ENCODE assay signal across 22 cellular contexts in the genomic region with DNA sequence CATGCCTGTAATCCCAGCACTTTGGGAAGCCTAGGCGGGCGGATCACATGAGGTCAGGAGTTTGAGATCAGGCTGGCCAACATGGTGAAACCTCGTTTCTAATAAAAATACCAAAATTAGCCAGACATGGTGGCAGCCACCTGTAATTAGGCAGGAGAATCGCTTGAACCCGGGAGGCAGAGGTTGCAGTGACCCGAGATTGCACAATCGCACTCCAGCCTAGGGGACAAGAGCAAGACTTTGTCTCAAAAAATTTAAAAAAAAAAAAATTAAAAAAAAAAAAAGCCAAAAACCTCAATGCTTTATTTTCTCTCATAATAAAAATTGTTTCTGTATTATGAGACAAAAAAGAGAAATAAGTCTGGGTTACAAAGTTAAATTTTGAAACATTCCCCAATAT.
"Had no signal": no experiment of that assay in that cellular context is flagged by ENCODE, and none has a peak within 500 bp of the region (broad histone marks: within the 10 kb centered on the region; RNA-seq: fewer than 3 reads in every experiment).

No MANE protein-coding gene starts in this region.

- H3K9me2 ChIP-seq: SK-N-SH had no signal

- H3K27ac ChIP-seq: SJSA1 had no signal

- H3K27me3 ChIP-seq: MG63, SJSA1 had no signal

- ATAC-seq: T-cell had no signal

- DNase-seq: KBM-7, MG63, NCI-H1092 treated with DMSO at 0.1 percent for 48 hours, NCI-H1436, NCI-H187, NCI-H2029, NCI-H2081 treated with DMSO at 0.1 percent for 48 hours, NCI-H2171, NCI-H226, NCI-H446, NCI-H510A, NCI-H524 treated with DMSO at 0.1 percent for 48 hours, NCI-H69, NCI-H774, Right ventricle myocardium superior, RPMI8226, SIG-M5, SK-N-SH, SW 1271, T-cell had no signal

- H3K4me2 ChIP-seq: SK-N-SH had no signal

- FAIRE-seq: RCC 7860 had no signal

- H3K4me3 ChIP-seq: MG63, SJSA1 had no signal

- H3K9me3 ChIP-seq: MG63, SJSA1, SK-N-SH had no signal

- H3K4me1 ChIP-seq: SJSA1 had no signal

- H3K9ac ChIP-seq: SK-N-SH had no signal
